8 cellular contexts compared by ENCODE assay signal in the genomic region with DNA sequence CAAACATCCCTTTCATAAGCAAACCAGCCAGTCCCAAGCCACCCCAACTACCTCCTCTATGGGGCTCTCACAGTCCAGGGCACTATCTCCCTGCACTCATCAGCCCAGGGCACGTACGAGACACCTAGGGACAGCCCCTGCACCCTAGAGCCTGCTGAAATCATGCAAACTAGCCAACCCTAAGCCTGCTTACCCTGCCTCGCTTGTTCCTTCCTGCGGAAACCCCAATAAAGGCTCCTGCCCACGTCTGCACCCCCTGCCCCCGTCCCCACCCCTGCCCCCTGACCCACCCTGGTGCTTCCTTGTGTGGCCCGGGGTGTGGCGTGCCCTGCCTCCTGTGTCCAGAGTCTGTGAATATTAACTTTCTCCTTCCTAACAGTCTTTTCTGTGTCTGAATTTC.
DNase-seq lines count a peak whose midpoint lies in the region; ATAC-seq lines count a peak whose summit lies in the region.

No MANE protein-coding gene starts in this region.

- H3K36me3 Mint-ChIP-seq in activated CD4-positive, alpha-beta T cell treated with anti-CD3 and anti-CD28 coated beads, Interleukin-2, amount 10 ng/mL, durations not matched to agents 7 days and 5 days (ENCODE audit: low read depth) = peaks cover 10% of the 10 kb centered on the region

- H3K9me3 Mint-ChIP-seq in activated CD4-positive, alpha-beta T cell treated with anti-CD3 and anti-CD28 coated beads, Interleukin-2, amount 10 ng/mL, durations not matched to agents 7 days and 5 days = no peaks in the 10 kb centered on the region

- CTCF ChIA-PET in activated CD4-positive, alpha-beta T cell treated with anti-CD3 and anti-CD28 coated beads, Interleukin-2, amount 10 ng/mL, durations not matched to agents 7 days and 5 days (lab: Charles Lee) = interaction anchor here (3.0 kb wide), 1 partner anchor 12 kb away, joined by 15 read pairs; no protein-coding TSS in a partner anchor

- peak; percentile 62 for ATAC-seq in GM18907 (IDR thresholded peaks at IDR 0.05; ENCODE audit: unreplicated experiment)
- peak; percentile 39 for ATAC-seq in HG02798 (IDR thresholded peaks at IDR 0.05; ENCODE audit: poor library complexity, unreplicated experiment)
- ATAC-seq in HG03135 (IDR thresholded peaks at IDR 0.05; ENCODE audit: unreplicated experiment) = no peak

- peaks cover 72% of the 10 kb centered on the region for H3K4me1 Mint-ChIP-seq in activated CD4-positive, alpha-beta T cell treated with anti-CD3 and anti-CD28 coated beads, Interleukin-2, amount 10 ng/mL, durations not matched to agents 7 days and 5 days

- POLR2A ChIA-PET in activated CD4-positive, alpha-beta T cell treated with anti-CD3 and anti-CD28 coated beads, Interleukin-2, amount 10 ng/mL, durations not matched to agents 7 days and 5 days (lab: Charles Lee) = no interaction called here

- H3K27me3 Mint-ChIP-seq in activated CD4-positive, alpha-beta T cell treated with anti-CD3 and anti-CD28 coated beads, Interleukin-2, amount 10 ng/mL, durations not matched to agents 7 days and 5 days = no peaks in the 10 kb centered on the region

- H3K27ac Mint-ChIP-seq in activated CD4-positive, alpha-beta T cell treated with anti-CD3 and anti-CD28 coated beads, Interleukin-2, amount 10 ng/mL, durations not matched to agents 7 days and 5 days = peak overlapping the region; percentile 63

- intact Hi-C loops in posterior vena cava (cut with DNase I) = no loop called here

- DNase-seq in activated CD4-positive, alpha-beta T cell treated with anti-CD3 and anti-CD28 coated beads, Interleukin-2, amount 10 ng/mL, durations not matched to agents 7 days and 5 days = peak; percentile 45
- DNase-seq in posterior vena cava (ENCODE audit: low spot score) = peak; percentile 29
- no peak for DNase-seq in COLO829 (ENCODE audit: low spot score)
- DNase-seq in NCI-H226 = no peak
- no peak for DNase-seq in HT-29 (ENCODE audit: low spot score)

- H3K4me3 Mint-ChIP-seq in activated CD4-positive, alpha-beta T cell treated with anti-CD3 and anti-CD28 coated beads, Interleukin-2, amount 10 ng/mL, durations not matched to agents 7 days and 5 days = peak overlapping the region; percentile 9

Comparison
In these comparisons a context has a peak if more than half of its experiments do, and no peak if none do; other contexts are left out.
1. DNase-seq: peak in activated CD4-positive, alpha-beta T cell treated with anti-CD3 and anti-CD28 coated beads, Interleukin-2, amount 10 ng/mL, durations not matched to agents 7 days and 5 days (single experiment) and posterior vena cava (single experiment); none in COLO829 (single experiment), NCI-H226 (single experiment) and HT-29 (single experiment).